22 cellular contexts compared by ENCODE assay signal in the genomic region with DNA sequence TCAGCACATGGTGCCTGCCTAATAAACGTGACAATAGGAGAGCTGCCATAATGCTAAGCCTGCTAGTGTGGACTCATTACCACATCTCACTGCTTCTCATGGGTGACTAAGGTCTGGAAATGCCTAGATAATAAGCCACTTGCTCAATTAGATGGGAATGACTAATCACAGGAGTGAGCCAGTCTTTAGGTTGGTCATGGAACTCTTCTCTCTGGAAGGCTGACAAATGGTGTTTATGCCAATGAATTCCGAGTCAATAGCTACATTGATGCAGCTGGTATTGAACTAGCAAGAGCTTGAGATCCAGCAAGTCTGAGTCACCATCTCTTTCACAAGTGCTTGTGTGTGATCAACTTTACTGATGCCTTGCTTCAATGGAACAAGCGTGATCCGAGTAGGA.
DNase-seq lines count a peak whose midpoint lies in the region; ATAC-seq and TF ChIP-seq lines count a peak whose summit lies in the region.
"Had no signal": no experiment of that assay in that cellular context is flagged by ENCODE, and none has a peak within 500 bp of the region (broad histone marks: within the 10 kb centered on the region; RNA-seq: fewer than 3 reads in every experiment).

No MANE protein-coding gene starts in this region.

- no peak overlapping the region for H3K27ac Mint-ChIP-seq in activated CD8-positive, alpha-beta T cell treated with anti-CD3 and anti-CD28 coated beads, Interleukin-2, amount 10 ng/mL, durations not matched to agents 7 days and 5 days
- H3K27ac Mint-ChIP-seq: CD4-positive, CD25-positive, alpha-beta regulatory T cell; H9; HFFc6 had no signal

- H3K4me3 ChIP-seq in mammary epithelial cell (replicated peaks in 1 of 3; ENCODE audit: insufficient read depth in 1 of 3, low read depth in 2 of 3, low read length in 3 of 3) (no peak overlapping the region), mesendoderm (ENCODE audit: low read length) (no peak overlapping the region)
- H3K4me3 ChIP-seq: GM23248, PC-9 had no signal

- in situ Hi-C loops in mammary epithelial cell (cut with MboI; ENCODE audit: low sequenced_read_pairs in 2 of 2) = no loop called here

- H2BK15ac ChIP-seq in mesendoderm (replicated peaks; ENCODE audit: low read depth) = no peak overlapping the region

- CTCF ChIA-PET in mammary epithelial cell (lab: Charles Lee; ENCODE audit: low non-redundant PET) = no interaction called here
- CTCF ChIA-PET in activated CD8-positive, alpha-beta T cell treated with anti-CD3 and anti-CD28 coated beads, Interleukin-2, amount 10 ng/mL, durations not matched to agents 7 days and 5 days (lab: Charles Lee) = no interaction called here

- no peaks in the 10 kb centered on the region for H3K27me3 ChIP-seq in mammary epithelial cell (ENCODE audit: insufficient read depth, low read length)
- no peaks in the 10 kb centered on the region for H3K27me3 ChIP-seq in mesendoderm (ENCODE audit: insufficient read depth, low read length, poor library complexity)

- H3K4me1 Mint-ChIP-seq in activated CD8-positive, alpha-beta T cell treated with anti-CD3 and anti-CD28 coated beads, Interleukin-2, amount 10 ng/mL, durations not matched to agents 7 days and 5 days (ENCODE audit: low read depth) = no peaks in the 10 kb centered on the region
- H3K4me1 Mint-ChIP-seq: CD4-positive, CD25-positive, alpha-beta regulatory T cell had no signal

- no peak for TF ChIP-seq CTCF in mammary epithelial cell (conservative IDR thresholded peaks at IDR 0.05 in 1 of 2, IDR thresholded peaks at IDR 0.05 in 1 of 2; ENCODE audit: extremely low read depth in 1 of 2, insufficient read depth in 1 of 2, low read depth in 1 of 2, low read length in 2 of 2)

- no peaks in the 10 kb centered on the region for H3K36me3 ChIP-seq in mammary epithelial cell (ENCODE audit: insufficient read depth, low read length)
- H3K36me3 ChIP-seq in mesendoderm (ENCODE audit: control insufficient read depth, insufficient read depth, low read length) = no peaks in the 10 kb centered on the region

- no peak overlapping the region for H4K5ac ChIP-seq in mesendoderm (ENCODE audit: low read length)

- H3K4me1 ChIP-seq in mammary epithelial cell (ENCODE audit: insufficient read depth, low read length) (no peaks in the 10 kb centered on the region), mesendoderm (ENCODE audit: control insufficient read depth, low read depth, low read length) (no peaks in the 10 kb centered on the region)
- H3K4me1 ChIP-seq: Caco-2 had no signal

- ATAC-seq in HG03460 (IDR thresholded peaks at IDR 0.05; ENCODE audit: unreplicated experiment) = no peak
- ATAC-seq in activated CD8-positive, alpha-beta T cell treated with anti-CD3 and anti-CD28 coated beads, Interleukin-2, amount 10 ng/mL, durations not matched to agents 7 days and 5 days = no peak

- H3K27ac ChIP-seq in mammary epithelial cell (ENCODE audit: insufficient read depth, low read depth, low read length) (no peak overlapping the region), mesendoderm (ENCODE audit: low read depth, low read length) (no peak overlapping the region)
- H3K27ac ChIP-seq: GM23248, KMS-11, PC-9 had no signal

- no peak overlapping the region for H2BK5ac ChIP-seq in mesendoderm (ENCODE audit: low read length)

- H2AFZ ChIP-seq in mammary epithelial cell (ENCODE audit: low read depth, low read length) = no peak overlapping the region
- H2AFZ ChIP-seq: GM23248, PC-9 had no signal

- no peaks in the 10 kb centered on the region for H3K79me1 ChIP-seq in mesendoderm (ENCODE audit: low read length)

- 53% methylated on average over 4 of the region's 4 CpGs for WGBS in mammary epithelial cell (ENCODE audit: low coverage, missing lambda C conversion rate)
- no CpG with 5 or more reads among the region's 4 CpGs for WGBS in mesendoderm (ENCODE audit: extremely low coverage, insufficient coverage, low lambda C conversion rate)

- no peaks in the 10 kb centered on the region for H4K20me1 ChIP-seq in mammary epithelial cell (ENCODE audit: insufficient read depth, low read length)

- H3K4me2 ChIP-seq in mammary epithelial cell (ENCODE audit: insufficient read depth, low read depth, low read length) (no peak overlapping the region), mesendoderm (ENCODE audit: low read length) (no peak overlapping the region)
- H3K4me2 ChIP-seq: KMS-11, PC-9, SK-N-SH had no signal

- no peaks in the 10 kb centered on the region for H3K36me3 Mint-ChIP-seq in activated CD8-positive, alpha-beta T cell treated with anti-CD3 and anti-CD28 coated beads, Interleukin-2, amount 10 ng/mL, durations not matched to agents 7 days and 5 days (ENCODE audit: low read depth)
- H3K36me3 Mint-ChIP-seq: CD4-positive, CD25-positive, alpha-beta regulatory T cell had no signal

- no peak overlapping the region for H3K18ac ChIP-seq in mesendoderm (ENCODE audit: low read length)

- H3K23ac ChIP-seq in mesendoderm (ENCODE audit: low read length) = no peak overlapping the region

- H3K79me2 ChIP-seq in mammary epithelial cell (ENCODE audit: insufficient read depth, low read length) (no peaks in the 10 kb centered on the region), mesendoderm (ENCODE audit: control insufficient read depth, insufficient read depth, low read length) (no peaks in the 10 kb centered on the region)

- intact Hi-C loops in mammary epithelial cell (cut with micrococcal nuclease) = no loop called here

- POLR2A ChIA-PET in activated CD8-positive, alpha-beta T cell treated with anti-CD3 and anti-CD28 coated beads, Interleukin-2, amount 10 ng/mL, durations not matched to agents 7 days and 5 days (lab: Charles Lee) = no interaction called here

- H3K9me3 Mint-ChIP-seq in activated CD8-positive, alpha-beta T cell treated with anti-CD3 and anti-CD28 coated beads, Interleukin-2, amount 10 ng/mL, durations not matched to agents 7 days and 5 days (ENCODE audit: insufficient read depth) = no peaks in the 10 kb centered on the region
- H3K9me3 Mint-ChIP-seq: H9 had no signal

- H3K27me3 Mint-ChIP-seq in activated CD8-positive, alpha-beta T cell treated with anti-CD3 and anti-CD28 coated beads, Interleukin-2, amount 10 ng/mL, durations not matched to agents 7 days and 5 days (ENCODE audit: low read depth) = no peaks in the 10 kb centered on the region
- H3K27me3 Mint-ChIP-seq: CD4-positive, CD25-positive, alpha-beta regulatory T cell had no signal

- DNase-seq in COLO829 (ENCODE audit: low spot score) (peak; percentile 29), M059J (ENCODE audit: low read depth) (peak; percentile 3), mammary epithelial cell (peak; percentile 9), mesendoderm (peak; percentile 4), NCI-H526 treated with DMSO at 0.1 percent for 48 hours (lab: John Stamatoyannopoulos, UW) (no peak)
- no peak for DNase-seq in activated CD8-positive, alpha-beta T cell treated with anti-CD3 and anti-CD28 coated beads, Interleukin-2, amount 10 ng/mL, durations not matched to agents 7 days and 5 days
- DNase-seq: Caco-2; CD4-positive, CD25-positive, alpha-beta regulatory T cell; DMS 273 treated with DMSO at 0.1 percent for 48 hours; GM23248; H9; HFFc6; IMR-90; NCI-H1048; NCI-H1417 treated with DMSO at 0.1 percent for 48 hours; NCI-H187; NCI-H748 treated with DMSO at 0.1 percent for 48 hours; PC-9; SIG-M5; SK-N-SH had no signal

- BruUV-seq in mammary epithelial cell (replicated peaks; lab: Mats Ljungman, UMichigan) = no TSS peak

- no peak overlapping the region for H3K4ac ChIP-seq in mesendoderm (ENCODE audit: low read depth, low read length)

- H3K9me3 ChIP-seq in mammary epithelial cell (replicated peaks; ENCODE audit: insufficient read depth, low read length) = no peaks in the 10 kb centered on the region
- H3K9me3 ChIP-seq: Caco-2, SK-N-SH had no signal

- no peak overlapping the region for H2BK120ac ChIP-seq in mesendoderm (ENCODE audit: low read depth, low read length)

- no peak overlapping the region for H3K9ac ChIP-seq in mammary epithelial cell (ENCODE audit: insufficient read depth, low read length)
- no peak overlapping the region for H3K9ac ChIP-seq in mesendoderm (ENCODE audit: low read length)
- H3K9ac ChIP-seq: GM23248, KMS-11, SK-N-SH had no signal

- no peak overlapping the region for H3K56ac ChIP-seq in mesendoderm (ENCODE audit: low read length)

- H4K8ac ChIP-seq in mesendoderm (ENCODE audit: low read depth, low read length) = no peak overlapping the region

- H3K4me3 Mint-ChIP-seq in activated CD8-positive, alpha-beta T cell treated with anti-CD3 and anti-CD28 coated beads, Interleukin-2, amount 10 ng/mL, durations not matched to agents 7 days and 5 days = no peak overlapping the region
- H3K4me3 Mint-ChIP-seq: CD4-positive, CD25-positive, alpha-beta regulatory T cell; H9; HFFc6 had no signal

- H2AK5ac ChIP-seq in mesendoderm (ENCODE audit: low read length) = no peak overlapping the region

- dilution Hi-C loops in mammary epithelial cell (cut with HindIII; ENCODE audit: low sequenced_read_pairs) = no loop called here

Comparison
In these comparisons a context has a peak if more than half of its experiments do, and no peak if none do; other contexts are left out.
1. DNase-seq: peak in COLO829 (single experiment), M059J (single experiment), mammary epithelial cell (single experiment) and mesendoderm (single experiment); none in NCI-H526 treated with DMSO at 0.1 percent for 48 hours (single experiment) and activated CD8-positive, alpha-beta T cell treated with anti-CD3 and anti-CD28 coated beads, Interleukin-2, amount 10 ng/mL, durations not matched to agents 7 days and 5 days (single experiment).